ENCODE assay signal across 1 cellular context in genomic region chr4:139146926-139147547, GRCh38.
TF ChIP-seq lines count a peak whose summit lies in the region.

No MANE protein-coding gene starts in this region.

TF ChIP-seq in GM23338, 12 proteins besides CTCF, POLR2A, EP300 and RAD21 (continued from another document):
- TF ChIP-seq EZH2phosphoT487 (IDR thresholded peaks at IDR 0.05; ENCODE audit: unreplicated experiment) (no peak), ZNF331 (CRISPR knock-in tag; IDR thresholded peaks at IDR 0.05; ENCODE audit: low read depth) (no peak), CREB1 (CRISPR knock-in tag; IDR thresholded peaks at IDR 0.05; ENCODE audit: low read depth) (no peak), STAT1 (IDR thresholded peaks at IDR 0.05; ENCODE audit: unreplicated experiment) (no peak), ETS1 (IDR thresholded peaks at IDR 0.05) (no peak), NANOG (IDR thresholded peaks at IDR 0.05; ENCODE audit: borderline replicate concordance) (no peak)
